1 cellular context compared by ENCODE assay signal in genomic region chr12:11183009-11183408, GRCh38.
TF ChIP-seq lines count a peak whose summit lies in the region.

No MANE protein-coding gene starts in this region.

TF ChIP-seq in HEK293, 187 proteins besides CTCF, POLR2A, EP300 and RAD21 (continued from another document and continues in another):
- TF ChIP-seq PBX3 (CRISPR knock-in tag; IDR thresholded peaks at IDR 0.05) = no peak
- TF ChIP-seq ZNF362 (tag by site-specific recombination; IDR thresholded peaks at IDR 0.05) = no peak
- peak; percentile 66 for TF ChIP-seq PRDM6 (tag by site-specific recombination; IDR thresholded peaks at IDR 0.05)
- 0 out of 2 replicates have a peak, but pooled peaks have one; percentile 44 for TF ChIP-seq KLF7 (tag by site-specific recombination; IDR thresholded peaks at IDR 0.05; ENCODE audit: borderline replicate concordance)
- TF ChIP-seq ZNF335 (tag by site-specific recombination; conservative IDR thresholded peaks at IDR 0.05) = no peak
- peak; percentile 82; the same call in 1 of the 2 replicates for TF ChIP-seq ZNF148 (tag by site-specific recombination; IDR thresholded peaks at IDR 0.05; ENCODE audit: borderline replicate concordance)
- 0 out of 2 replicates have a peak, but pooled peaks have one; percentile 32 for TF ChIP-seq ZNF404 (tag by site-specific recombination; IDR thresholded peaks at IDR 0.05)
- TF ChIP-seq ZNF544 (tag by site-specific recombination; IDR thresholded peaks at IDR 0.05) = no peak
- TF ChIP-seq ZNF692 (tag by site-specific recombination; IDR thresholded peaks at IDR 0.05) = peak; percentile 60
- TF ChIP-seq ZBTB1 (tag by site-specific recombination; IDR thresholded peaks at IDR 0.05) = no peak
- TF ChIP-seq GLI2 (tag by site-specific recombination; IDR thresholded peaks at IDR 0.05; ENCODE audit: borderline replicate concordance, low read depth) = no peak
- no peak for TF ChIP-seq ZBTB11 (tag by site-specific recombination; conservative IDR thresholded peaks at IDR 0.05; ENCODE audit: low read depth)
- TF ChIP-seq ZNF843 (tag by site-specific recombination; IDR thresholded peaks at IDR 0.05) = peak; percentile 98
- no peak for TF ChIP-seq ZNF704 (tag by site-specific recombination; IDR thresholded peaks at IDR 0.05)
- TF ChIP-seq ZNF302 (tag by site-specific recombination; IDR thresholded peaks at IDR 0.05; ENCODE audit: low read depth) = peak; percentile 36; the same call in 1 of the 2 replicates
- peak; percentile 78 for TF ChIP-seq ZNF398 (tag by site-specific recombination; IDR thresholded peaks at IDR 0.05)
- peak; percentile 53; the same call in 1 of the 2 replicates for TF ChIP-seq ZNF792 (tag by site-specific recombination; IDR thresholded peaks at IDR 0.05)
- TF ChIP-seq ZNF624 (tag by site-specific recombination; IDR thresholded peaks at IDR 0.05) = peak; percentile 46; the same call in 1 of the 2 replicates
- no peak for TF ChIP-seq ZNF521 (tag by site-specific recombination; IDR thresholded peaks at IDR 0.05)
- TF ChIP-seq ZNF830 (tag by site-specific recombination; IDR thresholded peaks at IDR 0.05; ENCODE audit: low read depth) = no peak
- TF ChIP-seq ZNF621 (tag by site-specific recombination; IDR thresholded peaks at IDR 0.05) = no peak
- no peak for TF ChIP-seq ZNF10 (tag by site-specific recombination; IDR thresholded peaks at IDR 0.05)
- peak; percentile 53; the same call in 1 of the 2 replicates for TF ChIP-seq IKZF3 (tag by site-specific recombination; IDR thresholded peaks at IDR 0.05)
- TF ChIP-seq KLF16 (tag by site-specific recombination; IDR thresholded peaks at IDR 0.05) = peak; percentile 86
- TF ChIP-seq ZNF654 (tag by site-specific recombination; IDR thresholded peaks at IDR 0.05; ENCODE audit: low read depth) = no peak
- TF ChIP-seq ZNF76 (tag by site-specific recombination; IDR thresholded peaks at IDR 0.05; ENCODE audit: borderline replicate concordance, low read depth) = no peak
- no peak for TF ChIP-seq HIC1 (tag by site-specific recombination; IDR thresholded peaks at IDR 0.05)
- TF ChIP-seq ZFP69B (tag by site-specific recombination; IDR thresholded peaks at IDR 0.05) = 0 out of 2 replicates have a peak, but pooled peaks have one; percentile 21
- no peak for TF ChIP-seq BCL11B (tag by site-specific recombination; IDR thresholded peaks at IDR 0.05; ENCODE audit: low read depth)
- 0 out of 2 replicates have a peak, but pooled peaks have one; percentile 27 for TF ChIP-seq ZNF174 (tag by site-specific recombination; IDR thresholded peaks at IDR 0.05)
- TF ChIP-seq ZNF580 (tag by site-specific recombination; IDR thresholded peaks at IDR 0.05) = peak; percentile 89
- no peak for TF ChIP-seq ZNF626 (tag by site-specific recombination; IDR thresholded peaks at IDR 0.05)
- TF ChIP-seq OSR2 (tag by site-specific recombination; IDR thresholded peaks at IDR 0.05) = peak; percentile 54; the same call in 1 of the 2 replicates
- TF ChIP-seq TSHZ1 (tag by site-specific recombination; IDR thresholded peaks at IDR 0.05; ENCODE audit: borderline replicate concordance) = no peak
- TF ChIP-seq ZNF248 (tag by site-specific recombination; IDR thresholded peaks at IDR 0.05) = no peak; the same call in 1 of the 2 replicates
- TF ChIP-seq GFI1B (tag by site-specific recombination; IDR thresholded peaks at IDR 0.05) = 0 out of 2 replicates have a peak, but pooled peaks have one; percentile 51
